Comparison of ENCODE assay signal across 17 cellular contexts in genomic region chr2:238968616-238969394, GRCh38.
"Had no signal": no experiment of that assay in that cellular context is flagged by ENCODE, and none has a peak within 500 bp of the region (broad histone marks: within the 10 kb centered on the region; RNA-seq: fewer than 3 reads in every experiment).

No MANE protein-coding gene starts in this region.

- H3K27ac ChIP-seq: foreskin keratinocyte, hepatocyte, left ventricle myocardium inferior, lower lobe of right lung, neural progenitor cell, stomach, thoracic aorta, transverse colon had no signal

- H3K4me3 Mint-ChIP-seq: dendritic cell treated with granulocyte-macrophage colony-stimulating factor and Interleukin-4, amounts not matched to agents 40 ng/mL and 50 ng/mL, for 4 days; effector memory CD8-positive, alpha-beta T cell; naive thymus-derived CD8-positive, alpha-beta T cell; neural progenitor cell had no signal

- H3K4me1 Mint-ChIP-seq: naive thymus-derived CD8-positive, alpha-beta T cell had no signal

- H3K9ac ChIP-seq: neural progenitor cell had no signal

- DNase-seq: effector memory CD8-positive, alpha-beta T cell; foreskin keratinocyte; left ventricle myocardium inferior; lower lobe of right lung; mesendoderm; naive thymus-derived CD8-positive, alpha-beta T cell; occipital lobe; small intestine; stimulated activated CD4-positive, alpha-beta T cell treated with anti-CD3 and anti-CD28 coated beads, Interleukin-12 subunit alpha, Interleukin-12 subunit beta, amount 100 ng/mL, for 4 hours; stimulated activated naive CD4-positive, alpha-beta T cell; stomach; substantia nigra; transverse colon had no signal

- ATAC-seq: effector memory CD8-positive, alpha-beta T cell; foreskin keratinocyte; lower lobe of right lung; naive thymus-derived CD8-positive, alpha-beta T cell had no signal

- H3K27me3 ChIP-seq: foreskin keratinocyte, hepatocyte, neural progenitor cell, transverse colon had no signal

- H2AFZ ChIP-seq: hepatocyte, neural progenitor cell had no signal

- H3K4me2 ChIP-seq: hepatocyte, neural progenitor cell had no signal

- H3K36me3 Mint-ChIP-seq: naive thymus-derived CD8-positive, alpha-beta T cell; neural progenitor cell had no signal

- H3K36me3 ChIP-seq: left ventricle myocardium inferior, lower lobe of right lung, neural progenitor cell, stomach, thoracic aorta, transverse colon had no signal

- H3K9me3 Mint-ChIP-seq: effector memory CD8-positive, alpha-beta T cell; naive thymus-derived CD8-positive, alpha-beta T cell; neural progenitor cell had no signal

- H3K9me3 ChIP-seq: left ventricle myocardium inferior, lower lobe of right lung, stomach, thoracic aorta, transverse colon had no signal

- H3K4me3 ChIP-seq: hepatocyte, left ventricle myocardium inferior, lower lobe of right lung, neural progenitor cell, stomach, thoracic aorta, transverse colon had no signal

- H3K4me1 ChIP-seq: left ventricle myocardium inferior, lower lobe of right lung, neural progenitor cell had no signal

- H3K27ac Mint-ChIP-seq: dendritic cell treated with granulocyte-macrophage colony-stimulating factor and Interleukin-4, amounts not matched to agents 40 ng/mL and 50 ng/mL, for 4 days; effector memory CD8-positive, alpha-beta T cell had no signal
